ENCODE assay signal across 1 cellular context in genomic region chr1:244049142-244049968, GRCh38.
TF ChIP-seq lines count a peak whose summit lies in the region.

No MANE protein-coding gene starts in this region.

TF ChIP-seq in HEK293, 187 proteins besides CTCF, POLR2A, EP300 and RAD21 (continued from another document):
- TF ChIP-seq ZBTB44 (tag by site-specific recombination; IDR thresholded peaks at IDR 0.05) (0 out of 2 replicates have a peak, but pooled peaks have one; percentile 19), ZNF76 (tag by site-specific recombination; IDR thresholded peaks at IDR 0.05; ENCODE audit: borderline replicate concordance, low read depth) (peak; percentile 30; the same call in 1 of the 2 replicates), OVOL3 (tag by site-specific recombination; IDR thresholded peaks at IDR 0.05) (no peak), ZNF580 (tag by site-specific recombination; IDR thresholded peaks at IDR 0.05) (peak; percentile 80), INSM2 (tag by site-specific recombination; IDR thresholded peaks at IDR 0.05) (no peak; the same call in 1 of the 2 replicates), GLI4 (tag by site-specific recombination; IDR thresholded peaks at IDR 0.05) (no peak), ZBTB7A (tag by site-specific recombination; IDR thresholded peaks at IDR 0.05; ENCODE audit: low read depth) (no peak), BCL11B (tag by site-specific recombination; IDR thresholded peaks at IDR 0.05; ENCODE audit: low read depth) (no peak), ZBTB26 (tag by site-specific recombination; optimal IDR thresholded peaks at IDR 0.05) (peak; percentile 66), HOXA7 (CRISPR knock-in tag; IDR thresholded peaks at IDR 0.05; ENCODE audit: borderline replicate concordance) (no peak), ZNF664 (tag by site-specific recombination; IDR thresholded peaks at IDR 0.05) (no peak), ZFHX2 (tag by site-specific recombination; conservative IDR thresholded peaks at IDR 0.05) (peak; percentile 92), ATF2 (tag by site-specific recombination; IDR thresholded peaks at IDR 0.05; ENCODE audit: low read depth) (0 out of 2 replicates have a peak, but pooled peaks have one; percentile 26), GLIS1 (tag by site-specific recombination; IDR thresholded peaks at IDR 0.05) (peak; percentile 46; the same call in 1 of the 2 replicates), EGR2 (tag by site-specific recombination; IDR thresholded peaks at IDR 0.05; ENCODE audit: low read depth) (peak; percentile 92), ZBTB11 (tag by site-specific recombination; conservative IDR thresholded peaks at IDR 0.05; ENCODE audit: low read depth) (peak; percentile 43; the same call in 1 of the 2 replicates), ZNF629 (tag by site-specific recombination; IDR thresholded peaks at IDR 0.05) (peak; percentile 55), ZNF768 (tag by site-specific recombination; IDR thresholded peaks at IDR 0.05) (no peak), SETDB1 (IDR thresholded peaks at IDR 0.05; ENCODE audit: insufficient read length, low read length) (no peak), SP7 (tag by site-specific recombination; IDR thresholded peaks at IDR 0.05) (peak; percentile 91), ZNF776 (tag by site-specific recombination; IDR thresholded peaks at IDR 0.05; ENCODE audit: borderline replicate concordance) (no peak), ZNF18 (tag by site-specific recombination; IDR thresholded peaks at IDR 0.05) (peak; percentile 32; the same call in 1 of the 2 replicates), ZNF488 (tag by site-specific recombination; IDR thresholded peaks at IDR 0.05) (no peak), ZFP37 (tag by site-specific recombination; IDR thresholded peaks at IDR 0.05) (0 out of 2 replicates have a peak, but pooled peaks have one; percentile 71), FEZF1 (tag by site-specific recombination; IDR thresholded peaks at IDR 0.05) (peak; percentile 84), GLIS2 (tag by site-specific recombination; IDR thresholded peaks at IDR 0.05) (peak; percentile 63; the same call in 1 of the 2 replicates), OSR2 (tag by site-specific recombination; IDR thresholded peaks at IDR 0.05) (peak; percentile 71; the same call in 1 of the 2 replicates), WT1 (tag by site-specific recombination; IDR thresholded peaks at IDR 0.05) (peak; percentile 80), ZNF354C (tag by site-specific recombination; IDR thresholded peaks at IDR 0.05; ENCODE audit: borderline replicate concordance, low read depth) (no peak), ZBTB8A (tag by site-specific recombination; IDR thresholded peaks at IDR 0.05) (peak; percentile 82), MZF1 (tag by site-specific recombination; IDR thresholded peaks at IDR 0.05; ENCODE audit: borderline replicate concordance) (peak; percentile 34; the same call in 1 of the 2 replicates), KLF8 (tag by site-specific recombination; IDR thresholded peaks at IDR 0.05) (0 out of 2 replicates have a peak, but pooled peaks have one; percentile 13)
